1 cellular context compared by ENCODE assay signal in genomic region chr3:171970301-171970788, GRCh38.
TF ChIP-seq lines count a peak whose summit lies in the region.

No MANE protein-coding gene starts in this region.

TF ChIP-seq in K562, 482 proteins besides CTCF, POLR2A, EP300 and RAD21 (continued from another document):
- TF ChIP-seq RERE (CRISPR knock-in tag; IDR thresholded peaks at IDR 0.05; ENCODE audit: borderline replicate concordance) (0 out of 2 replicates have a peak, but pooled peaks have one; percentile 24), E2F3 (CRISPR knock-in tag; IDR thresholded peaks at IDR 0.05) (peak; percentile 60; the same call in 1 of the 2 replicates)
